Comparison of ENCODE assay signal across 8 cellular contexts in genomic region chr15:39918688-39919385, GRCh38. TPM values are rescaled to one million over a fixed set of nuclear protein-coding genes. Genes with fewer than 3 reads are reported as not detected.
DNase-seq lines count a peak whose midpoint lies in the region; ATAC-seq lines count a peak whose summit lies in the region.

No MANE protein-coding gene starts in this region.

- H3K4me3 Mint-ChIP-seq in central memory CD8-positive, alpha-beta T cell: peak overlapping the region; percentile 83

- H3K36me3 Mint-ChIP-seq in central memory CD8-positive, alpha-beta T cell (ENCODE audit: insufficient read depth): peaks cover 4% of the 10 kb centered on the region

- H2AK5ac ChIP-seq in mesendoderm (ENCODE audit: low read length): no peak overlapping the region

- H3K79me2 ChIP-seq in mesendoderm (ENCODE audit: control insufficient read depth, insufficient read depth, low read length): peaks cover 14% of the 10 kb centered on the region

- no peak overlapping the region for H2BK5ac ChIP-seq in mesendoderm (ENCODE audit: low read length)

- H3K56ac ChIP-seq in mesendoderm (ENCODE audit: low read length): no peak overlapping the region

- H3K9ac ChIP-seq in mesendoderm (ENCODE audit: low read length): peak overlapping the region; percentile 71

- no peak overlapping the region for H2BK120ac ChIP-seq in mesendoderm (ENCODE audit: low read depth, low read length)

- H3K4me1 ChIP-seq in mesendoderm (ENCODE audit: control insufficient read depth, low read depth, low read length): no peaks in the 10 kb centered on the region

- no CpG with 5 or more reads among the region's 13 CpGs for WGBS in mesendoderm (ENCODE audit: extremely low coverage, insufficient coverage, low lambda C conversion rate)

- no peak for ATAC-seq in central memory CD8-positive, alpha-beta T cell (replicated peaks; ENCODE audit: extremely low read depth, poor library complexity, severe bottlenecking)
- ATAC-seq in GM19467 (IDR thresholded peaks at IDR 0.05; ENCODE audit: unreplicated experiment) (no peak), HG02642 (IDR thresholded peaks at IDR 0.05; ENCODE audit: poor library complexity, unreplicated experiment) (no peak)

- H3K4ac ChIP-seq in mesendoderm (ENCODE audit: low read depth, low read length): no peak overlapping the region

- H3K79me1 ChIP-seq in mesendoderm (ENCODE audit: low read length): no peaks in the 10 kb centered on the region

- no peak overlapping the region for H3K18ac ChIP-seq in mesendoderm (ENCODE audit: low read length)

- peaks cover 31% of the 10 kb centered on the region for H3K27me3 Mint-ChIP-seq in central memory CD8-positive, alpha-beta T cell

- H4K8ac ChIP-seq in mesendoderm (ENCODE audit: low read depth, low read length): no peak overlapping the region

- peak overlapping the region; percentile 97 for H3K4me2 ChIP-seq in mesendoderm (ENCODE audit: low read length)

- H2BK15ac ChIP-seq in mesendoderm (replicated peaks; ENCODE audit: low read depth): no peak overlapping the region

- no peaks in the 10 kb centered on the region for H3K27me3 ChIP-seq in mesendoderm (ENCODE audit: insufficient read depth, low read length, poor library complexity)

- DNase-seq in AG08396 (ENCODE audit: low spot score) (peak; percentile 76), HPDE6-E6E7 (ENCODE audit: extremely low spot score) (peak; percentile 20), mesendoderm (no peak), NCI-H1694 (lab: John Stamatoyannopoulos, UW) (no peak), medulla oblongata (ENCODE audit: extremely low spot score) (no peak)
- DNase-seq in central memory CD8-positive, alpha-beta T cell (ENCODE audit: low spot score in 2 of 2): no peak

- H3K9me3 Mint-ChIP-seq in central memory CD8-positive, alpha-beta T cell: peaks cover 5% of the 10 kb centered on the region

- no peak overlapping the region for H3K23ac ChIP-seq in mesendoderm (ENCODE audit: low read length)

- H3K27ac ChIP-seq in mesendoderm (ENCODE audit: low read depth, low read length): no peak overlapping the region

- H3K36me3 ChIP-seq in mesendoderm (ENCODE audit: control insufficient read depth, insufficient read depth, low read length): no peaks in the 10 kb centered on the region

- H3K4me3 ChIP-seq in mesendoderm (ENCODE audit: low read length): peak overlapping the region; percentile 74

- H3K27ac Mint-ChIP-seq in central memory CD8-positive, alpha-beta T cell (ENCODE audit: low read depth): no peak overlapping the region

- H3K4me1 Mint-ChIP-seq in central memory CD8-positive, alpha-beta T cell: peaks cover 19% of the 10 kb centered on the region

- H4K5ac ChIP-seq in mesendoderm (ENCODE audit: low read length): no peak overlapping the region

RNA-seq across cellular contexts. Expression of gene GPR176, which starts 1.2 kb away (rescaled TPM):
- polyA plus RNA-seq in mesendoderm (2013, experiment 1 of 2): 14.7 TPM
- polyA plus RNA-seq in mesendoderm (2013, experiment 2 of 2): 16.5 TPM

RNA-seq across cellular contexts. Expression of gene EIF2AK4, which starts 15.1 kb away (rescaled TPM):
- 44.1 TPM for polyA plus RNA-seq in mesendoderm (2013, experiment 1 of 2)
- polyA plus RNA-seq in mesendoderm (2013, experiment 2 of 2): 47.3 TPM

Comparison
In these comparisons a context has a peak if more than half of its experiments do, and no peak if none do; other contexts are left out.
1. DNase-seq: peak in AG08396 (single experiment) and HPDE6-E6E7 (single experiment); none in central memory CD8-positive, alpha-beta T cell (0 of 2), mesendoderm (single experiment), NCI-H1694 (single experiment) and medulla oblongata (single experiment).